In genomic region chr12:108731866-108732461, GRCh38 we compare ENCODE assay signal across 8 cellular contexts. TPM values are rescaled to one million over a fixed set of nuclear protein-coding genes. Genes with fewer than 3 reads are reported as not detected.
A peak's percentile ranks its signal among the peaks of the same experiment; 100 is the strongest.
DNase-seq lines count a peak whose midpoint lies in the region; ATAC-seq, FAIRE-seq and TF ChIP-seq lines count a peak whose summit lies in the region.

No MANE protein-coding gene starts in this region.

- peaks cover 7% of the 10 kb centered on the region for H3K4me1 ChIP-seq in CD8-positive, alpha-beta T cell (ENCODE audit: insufficient read depth, low read length)
- H3K4me1 ChIP-seq in H1 (replicated peaks in 1 of 4; ENCODE audit: control insufficient read depth in 3 of 4, insufficient read depth in 4 of 4, low read length in 3 of 4) = peaks cover 0 to 6% (median 3%) of the 10 kb centered on the region in 4 experiments; a peak in 3 of 7 replicates
- H3K4me1 ChIP-seq in mesenchymal stem cell (ENCODE audit: control insufficient read depth, insufficient read depth, low read depth, low read length) = peaks cover 7% of the 10 kb centered on the region

- H3K36me3 Mint-ChIP-seq in CD8-positive, alpha-beta T cell = no peaks in the 10 kb centered on the region
- H3K36me3 Mint-ChIP-seq in activated CD8-positive, alpha-beta memory T cell treated with anti-CD3 and anti-CD28 coated beads, Interleukin-2, amount 10 ng/mL, durations not matched to agents 7 days and 5 days = peaks cover 11% of the 10 kb centered on the region

- H3K4me3 ChIP-seq in CD8-positive, alpha-beta T cell (ENCODE audit: low read depth, low read length) = peak overlapping the region; percentile 93
- peak overlapping the region; percentile 63 to 92 (median 76) for H3K4me3 ChIP-seq in H1 (ENCODE audit: extremely low read depth in 1 of 4, insufficient read depth in 2 of 4, low read depth in 3 of 4, low read length in 4 of 4)
- peak overlapping the region; percentile 96 to 99 for H3K4me3 ChIP-seq in mesenchymal stem cell (ENCODE audit: insufficient read depth in 1 of 2, low read depth in 1 of 2, low read length in 2 of 2)

- CTCF ChIA-PET in CD8-positive, alpha-beta T cell (lab: Charles Lee) = interaction anchor here (1.3 to 1.7 kb wide), 3 partner anchors 71 to 114 kb away, joined by 3 to 5 read pairs (median 3); no protein-coding TSS in a partner anchor
- CTCF ChIA-PET in activated CD8-positive, alpha-beta memory T cell treated with anti-CD3 and anti-CD28 coated beads, Interleukin-2, amount 10 ng/mL, durations not matched to agents 7 days and 5 days (lab: Charles Lee) = interaction anchor here (1.2 to 2.5 kb wide), 4 partner anchors 41 to 104 kb away, joined by 4 to 10 read pairs (median 7); no protein-coding TSS in a partner anchor
- CTCF ChIA-PET in H1 (lab: Charles Lee; ENCODE audit: partially characterized antibody) = interaction anchor here (1.1 to 4.3 kb wide), 5 partner anchors 11 to 66 kb away, joined by 3 to 29 read pairs (median 4); no protein-coding TSS in a partner anchor

- H4K20me1 ChIP-seq in H1 (replicated peaks in 1 of 2; ENCODE audit: control insufficient read depth in 1 of 2, insufficient read depth in 2 of 2, low read length in 2 of 2) = peaks cover 2 to 8% of the 10 kb centered on the region in 2 experiments

- peak; percentile 31 to 73 for TF ChIP-seq POLR2A in H1 (IDR thresholded peaks at IDR 0.05; ENCODE audit: control extremely low read depth in 1 of 2, low read depth in 2 of 2, low read length in 2 of 2)

- no peak for TF ChIP-seq CTCF in CD8-positive, alpha-beta T cell (IDR thresholded peaks at IDR 0.05)
- TF ChIP-seq CTCF in H1 (IDR thresholded peaks at IDR 0.05; ENCODE audit: control extremely low read depth in 1 of 3, insufficient read depth in 1 of 3, low read depth in 1 of 3, low read length in 3 of 3) = no peak

- H3K14ac ChIP-seq in H1 (ENCODE audit: insufficient read length) (no peak overlapping the region), mesenchymal stem cell (ENCODE audit: low read length in 2 of 2) (peak overlapping the region in 1 of 2 experiments; percentile 53)

- peak overlapping the region; percentile 94 for H3K4me3 Mint-ChIP-seq in CD8-positive, alpha-beta T cell
- peak overlapping the region; percentile 95 for H3K4me3 Mint-ChIP-seq in activated CD8-positive, alpha-beta memory T cell treated with anti-CD3 and anti-CD28 coated beads, Interleukin-2, amount 10 ng/mL, durations not matched to agents 7 days and 5 days

- H2AFZ ChIP-seq in H1 (ENCODE audit: low read length) (peak overlapping the region; percentile 64; the same call in 1 of the 2 replicates), mesenchymal stem cell (ENCODE audit: low read depth, low read length) (peak overlapping the region; percentile 78)

- H2BK15ac ChIP-seq in H1 (ENCODE audit: low read length) = no peak overlapping the region
- H2BK15ac ChIP-seq in mesenchymal stem cell (ENCODE audit: low read depth, poor library complexity, severe bottlenecking) = peak overlapping the region; percentile 74

- peak; percentile 74 for ATAC-seq in CD8-positive, alpha-beta T cell
- ATAC-seq in GM21360 (IDR thresholded peaks at IDR 0.05; ENCODE audit: unreplicated experiment) = peak; percentile 42
- ATAC-seq in activated CD8-positive, alpha-beta memory T cell treated with anti-CD3 and anti-CD28 coated beads, Interleukin-2, amount 10 ng/mL, durations not matched to agents 7 days and 5 days = peak; percentile 75

- no peak for TF ChIP-seq EP300 in H1 (IDR thresholded peaks at IDR 0.05; ENCODE audit: borderline replicate concordance in 1 of 2, low read depth in 2 of 2, low read length in 2 of 2)

- H3K9ac ChIP-seq in H1 (replicated peaks in 1 of 4; ENCODE audit: extremely low read depth in 1 of 4, low read depth in 3 of 4, low read length in 3 of 4) (peak overlapping the region; percentile 51 to 65 (median 56)), mesenchymal stem cell (ENCODE audit: low read length) (peak overlapping the region; percentile 98)

- peak overlapping the region; percentile 67 for H3K27ac ChIP-seq in CD8-positive, alpha-beta T cell (ENCODE audit: low read depth, low read length)
- H3K27ac ChIP-seq in H1 (ENCODE audit: low read depth, low read length) (peak overlapping the region; percentile 76; the same call in 1 of the 2 replicates), mesenchymal stem cell (ENCODE audit: low read length, poor library complexity, severe bottlenecking) (peak overlapping the region; percentile 98)

- H3K9me3 ChIP-seq in CD8-positive, alpha-beta T cell (ENCODE audit: low read length) = no peaks in the 10 kb centered on the region
- no peaks in the 10 kb centered on the region for H3K9me3 ChIP-seq in H1 (ENCODE audit: insufficient read depth in 2 of 2, low read depth in 1 of 2, low read length in 1 of 2)
- no peaks in the 10 kb centered on the region for H3K9me3 ChIP-seq in mesenchymal stem cell (ENCODE audit: control insufficient read depth, low read length)

- H4K91ac ChIP-seq in H1 (replicated peaks; ENCODE audit: insufficient read length, low read length) = peak overlapping the region; percentile 75
- no peak overlapping the region for H4K91ac ChIP-seq in mesenchymal stem cell (ENCODE audit: low read length)

- 4% methylated on average over 29 of the region's 34 CpGs; no CpG with 5 or more reads in 1 of the 2 experiments for WGBS in H1 (ENCODE audit: extremely low coverage in 1 of 2, insufficient coverage in 1 of 2, insufficient read length in 1 of 2, insufficient replicate concordance in 2 of 2, low coverage in 1 of 2, low lambda C conversion rate in 2 of 2, missing lambda C conversion rate in 1 of 2), 2 experiments
- 5% methylated on average over 34 of the region's 34 CpGs for WGBS in mesenchymal stem cell

- POLR2A ChIA-PET in CD8-positive, alpha-beta T cell (lab: Charles Lee) = interaction anchor here (1.7 kb wide), 1 partner anchor 98 kb away, joined by 7 read pairs; the partner anchor contains the start of gene SELPLG
- POLR2A ChIA-PET in H1 (lab: Charles Lee; ENCODE audit: partially characterized antibody) = interaction anchor here (0.7 to 1.8 kb wide), 4 partner anchors 10 to 47 kb away, joined by 3 to 5 read pairs (median 3); no protein-coding TSS in a partner anchor

- H3K79me1 ChIP-seq in H1 (ENCODE audit: low read depth, low read length) = no peaks in the 10 kb centered on the region
- no peaks in the 10 kb centered on the region for H3K79me1 ChIP-seq in mesenchymal stem cell (replicated peaks; ENCODE audit: low read length, poor library complexity, severe bottlenecking)

- DNase-seq in CD8-positive, alpha-beta T cell = peak; percentile 88 to 98 (median 94)
- DNase-seq in HT-29 (ENCODE audit: low spot score) = peak; percentile 100
- DNase-seq in NK-92 treated with Interleukin-12 subunit alpha and Interleukin-12 subunit beta, amount 100 ng/mL, for 24 hours (lab: John Stamatoyannopoulos, UW) = peak; percentile 77
- DNase-seq in activated CD8-positive, alpha-beta memory T cell treated with anti-CD3 and anti-CD28 coated beads, Interleukin-2, amount 10 ng/mL, durations not matched to agents 7 days and 5 days = peak; percentile 98
- peak; percentile 98 to 100 for DNase-seq in H1 (ENCODE audit: low read depth in 1 of 2, low spot score in 2 of 2)
- peak; percentile 97 for DNase-seq in mesenchymal stem cell
- peak; percentile 87 for DNase-seq in stimulated activated CD8-positive, alpha-beta memory T cell treated with anti-CD3 and anti-CD28 coated beads, Interleukin-12 subunit alpha, Interleukin-12 subunit beta, amount 100 ng/mL, for 4 hours (ENCODE audit: low read depth)

- H4K8ac ChIP-seq in H1 (ENCODE audit: extremely low read depth, insufficient read depth, low read length) (peak overlapping the region; percentile 26; the same call in 1 of the 2 replicates), mesenchymal stem cell (ENCODE audit: low read length) (peak overlapping the region; percentile 57)

- H3K18ac ChIP-seq in H1 (ENCODE audit: extremely low read depth, low read length) = peak overlapping the region; percentile 93
- H3K18ac ChIP-seq in mesenchymal stem cell (ENCODE audit: low read depth in 1 of 2, low read length in 2 of 2) = peak overlapping the region; percentile 92 to 93

- no peak for FAIRE-seq in H1 (lab: Jason Lieb, UNC)

- H2AK5ac ChIP-seq in H1 (ENCODE audit: low read depth, low read length) = no peak overlapping the region
- H2AK5ac ChIP-seq in mesenchymal stem cell (ENCODE audit: low read length, severe bottlenecking) = peak overlapping the region; percentile 86

- TF ChIP-seq RAD21 in H1 (IDR thresholded peaks at IDR 0.05 in 1 of 2, conservative IDR thresholded peaks at IDR 0.05 in 1 of 2; ENCODE audit: low read depth in 2 of 2, low read length in 2 of 2) = no peak

- H3K9me3 Mint-ChIP-seq in CD8-positive, alpha-beta T cell = no peaks in the 10 kb centered on the region
- no peaks in the 10 kb centered on the region for H3K9me3 Mint-ChIP-seq in activated CD8-positive, alpha-beta memory T cell treated with anti-CD3 and anti-CD28 coated beads, Interleukin-2, amount 10 ng/mL, durations not matched to agents 7 days and 5 days (ENCODE audit: low read depth)

- H3K4me2 ChIP-seq in H1 (ENCODE audit: insufficient read depth in 1 of 2, low read depth in 2 of 2, low read length in 2 of 2) (peak overlapping the region; percentile 71 to 89), mesenchymal stem cell (ENCODE audit: low read length, poor library complexity, severe bottlenecking) (peak overlapping the region; percentile 70)

- H3K4me1 Mint-ChIP-seq in CD8-positive, alpha-beta T cell (ENCODE audit: low read depth) = peaks cover 26% of the 10 kb centered on the region
- peaks cover 44% of the 10 kb centered on the region for H3K4me1 Mint-ChIP-seq in activated CD8-positive, alpha-beta memory T cell treated with anti-CD3 and anti-CD28 coated beads, Interleukin-2, amount 10 ng/mL, durations not matched to agents 7 days and 5 days

- H2BK5ac ChIP-seq in H1 (ENCODE audit: low read depth, low read length) (peak overlapping the region; percentile 73), mesenchymal stem cell (ENCODE audit: low read depth, low read length, poor library complexity, severe bottlenecking) (peak overlapping the region; percentile 96)

- H4K5ac ChIP-seq in H1 (ENCODE audit: insufficient read length, low read depth, low read length) = peak overlapping the region; percentile 88

- no peaks in the 10 kb centered on the region for H3K27me3 Mint-ChIP-seq in CD8-positive, alpha-beta T cell (ENCODE audit: low read depth)
- peaks cover 5% of the 10 kb centered on the region for H3K27me3 Mint-ChIP-seq in activated CD8-positive, alpha-beta memory T cell treated with anti-CD3 and anti-CD28 coated beads, Interleukin-2, amount 10 ng/mL, durations not matched to agents 7 days and 5 days

- no peaks in the 10 kb centered on the region for H3K27me3 ChIP-seq in CD8-positive, alpha-beta T cell (ENCODE audit: insufficient read depth, low read length)
- H3K27me3 ChIP-seq in H1 (replicated peaks in 1 of 4; ENCODE audit: control insufficient read depth in 3 of 4, extremely low read depth in 1 of 4, insufficient read depth in 3 of 4, low read length in 3 of 4) (no peaks in the 10 kb centered on the region), mesenchymal stem cell (ENCODE audit: control insufficient read depth in 1 of 2, insufficient read depth in 1 of 2, low read length in 2 of 2) (no peaks in the 10 kb centered on the region)

- H2BK120ac ChIP-seq in H1 (replicated peaks; ENCODE audit: low read depth, low read length) (peak overlapping the region; percentile 92), mesenchymal stem cell (ENCODE audit: low read depth, low read length) (peak overlapping the region; percentile 1)

- H2BK12ac ChIP-seq in H1 (ENCODE audit: low read depth, low read length) (peak overlapping the region; percentile 18; the same call in 1 of the 2 replicates), mesenchymal stem cell (ENCODE audit: low read length in 2 of 2) (peak overlapping the region; percentile 78 to 86)

- H3K23me2 ChIP-seq in H1 (ENCODE audit: low read depth, low read length) = peaks cover 5% of the 10 kb centered on the region

- peak overlapping the region; percentile 86 for H3K27ac Mint-ChIP-seq in CD8-positive, alpha-beta T cell
- peak overlapping the region; percentile 96 for H3K27ac Mint-ChIP-seq in activated CD8-positive, alpha-beta memory T cell treated with anti-CD3 and anti-CD28 coated beads, Interleukin-2, amount 10 ng/mL, durations not matched to agents 7 days and 5 days

- H3K4ac ChIP-seq in H1 (replicated peaks; ENCODE audit: insufficient read length, low read depth, low read length) (peak overlapping the region; percentile 89), mesenchymal stem cell (ENCODE audit: low read depth in 1 of 2, low read length in 2 of 2) (peak overlapping the region; percentile 77 to 92)

- intact Hi-C loops in CD8-positive, alpha-beta T cell (cut with DNase I, micrococcal nuclease) = loop anchor here (1.0 to 10.0 kb wide), 18 partner anchors 41 to 1265 kb away; partner anchors contain the start of genes ALKBH2 (in 2 of the 2), SELPLG (in 2 of the 2), SSH1 (in 2 of the 2) and ANKRD13A (in 1 of the 2)

- H3K23ac ChIP-seq in H1 (ENCODE audit: insufficient read length) (no peak overlapping the region), mesenchymal stem cell (ENCODE audit: low read length in 2 of 2) (peak overlapping the region in 1 of 2 experiments; percentile 72)

- peak overlapping the region; percentile 82 for H3K56ac ChIP-seq in H1 (replicated peaks; ENCODE audit: insufficient read length, low read depth, low read length)

- no peaks in the 10 kb centered on the region for H3K36me3 ChIP-seq in CD8-positive, alpha-beta T cell (ENCODE audit: insufficient read depth, low read length)
- H3K36me3 ChIP-seq in H1 (ENCODE audit: control insufficient read depth in 2 of 4, insufficient read depth in 4 of 4, low read length in 3 of 4) (no peaks in the 10 kb centered on the region), mesenchymal stem cell (ENCODE audit: control insufficient read depth in 1 of 2, insufficient read depth in 2 of 2, low read depth in 1 of 2, low read length in 2 of 2) (peaks cover 0 to 3% of the 10 kb centered on the region in 2 experiments)

- H2BK20ac ChIP-seq in H1 (ENCODE audit: low read length) = 0 out of 2 replicates have a peak overlapping the region, but pooled peaks have one; percentile 24

- peaks cover 3 to 34% of the 10 kb centered on the region in 2 experiments; a peak in 3 of 4 replicates for H3K79me2 ChIP-seq in H1 (ENCODE audit: control insufficient read depth in 1 of 2, insufficient read depth in 2 of 2, low read length in 2 of 2)

RNA-seq across cellular contexts. Expression of gene CORO1C, which starts 0.6 kb away (rescaled TPM):
- total RNA-seq in CD8-positive, alpha-beta T cell = 10 to 100 TPM; 10.3 to 15.4 TPM
- 62.9 and 67.5 TPM in 2 replicates for total RNA-seq in HT-29 (2014; rRNA removed; shearing (Covaris generic))
- total RNA-seq in activated CD8-positive, alpha-beta memory T cell treated with anti-CD3 and anti-CD28 coated beads, Interleukin-2, amount 10 ng/mL, durations not matched to agents 7 days and 5 days = 10 to 100 TPM; 54.3 to 63.0 TPM
- total RNA-seq in H1 (2021; fragmentation: NEBNext Ultra II Directional; extraction: Animal tissue kit (Norgen Biotek cat#: 25700)) = 120 and 130 TPM in 2 replicates
- polyA plus RNA-seq in H1 (2011; rRNA removed) = 71.7 and 72.7 TPM in 2 replicates
- 77.4 TPM for polyA plus RNA-seq in H1 (2011; cell fraction: cytosol; rRNA removed)
- polyA plus RNA-seq in H1 (2011; cell fraction: nucleus; rRNA removed) = 64.4 TPM
- polyA plus RNA-seq in H1 (2012, experiment 1 of 2) = 74.9 to 102 TPM (median 86.3 TPM) in 4 replicates
- 7.2 TPM for polyA plus RNA-seq in H1 (2012, experiment 2 of 2)
- 67.3 TPM for polyA plus RNA-seq in H1 (2013, experiment 1 of 2)
- polyA plus RNA-seq in H1 (2013, experiment 2 of 2) = 69.1 TPM
- polyA minus RNA-seq in H1 (2011; rRNA and poly(A)+ RNA removed) = 378 and 431 TPM in 2 replicates
- 104 TPM for polyA minus RNA-seq in H1 (2011; cell fraction: cytosol; rRNA and poly(A)+ RNA removed)
- 107 TPM for polyA minus RNA-seq in H1 (2011; cell fraction: nucleus; rRNA and poly(A)+ RNA removed)
- 152 TPM for polyA plus RNA-seq in mesenchymal stem cell (2013, experiment 1 of 2)
- 153 TPM for polyA plus RNA-seq in mesenchymal stem cell (2013, experiment 2 of 2)

Comparison
In these comparisons a context has a peak if more than half of its experiments do, and no peak if none do; other contexts are left out.
1. Peak in every context shown above with its lines: DNase-seq, ATAC-seq, H3K4me3 ChIP-seq and H3K27ac ChIP-seq.